In the genomic region with DNA sequence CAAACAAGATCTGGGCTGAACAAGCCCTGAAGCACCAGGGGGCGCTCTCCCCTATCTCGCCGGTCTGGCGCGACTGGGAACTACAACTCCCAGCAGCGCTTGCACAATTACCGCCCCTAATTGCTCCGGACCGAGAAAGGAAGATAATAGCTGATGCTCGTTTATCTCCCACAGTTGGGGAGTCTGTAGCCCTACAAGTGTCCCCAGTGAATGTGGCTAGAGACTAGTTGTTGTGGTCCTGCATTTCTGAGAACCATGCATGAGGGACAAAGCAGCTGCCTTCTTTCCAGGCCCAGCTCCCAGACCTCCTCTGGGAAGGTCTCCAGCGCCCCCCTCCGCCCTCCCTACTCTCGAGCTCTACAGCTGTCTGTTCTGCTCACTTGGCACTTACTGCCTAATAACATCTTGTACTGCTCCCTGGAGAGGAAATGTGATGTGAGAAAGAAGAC, we compare ENCODE assay signal across 8 cellular contexts. TPM values are rescaled to one million over a fixed set of nuclear protein-coding genes. Genes with fewer than 3 reads are reported as not detected.
A peak's percentile ranks its signal among the peaks of the same experiment; 100 is the strongest.
DNase-seq lines count a peak whose midpoint lies in the region; ATAC-seq and TF ChIP-seq lines count a peak whose summit lies in the region.

No MANE protein-coding gene starts in this region.

- peak overlapping the region; percentile 14 for H2AFZ ChIP-seq in neuron (ENCODE audit: low read depth, low read length)

- H3K27ac ChIP-seq in gastroesophageal sphincter (peak overlapping the region in 3 of 4 donors; percentile 72 to 74 (median 73)), stomach smooth muscle (ENCODE audit: low read length) (peak overlapping the region; percentile 24)

- H3K4me1 ChIP-seq in gastroesophageal sphincter (peaks cover 0 to 27% (median 0%) of the 10 kb centered on the region in 3 donors), neuron (ENCODE audit: insufficient read depth, low read length) (peaks cover 24% of the 10 kb centered on the region), stomach smooth muscle (ENCODE audit: control insufficient read depth, insufficient read depth, low read length) (peaks cover 20% of the 10 kb centered on the region)

- in situ Hi-C loops in Caki2 (cut with HindIII; ENCODE audit: low pct_unique_long_range_greater_than_20kb, low sequenced_read_pairs): no loop called here

- H3K27me3 ChIP-seq in gastroesophageal sphincter (peaks cover 15% of the 10 kb centered on the region), neuron (ENCODE audit: insufficient read depth, low read length) (no peaks in the 10 kb centered on the region), stomach smooth muscle (ENCODE audit: control insufficient read depth in 1 of 2, insufficient read depth in 2 of 2, low read length in 2 of 2) (peaks cover 3 to 6% of the 10 kb centered on the region in 2 donors)

- peak in 3 of 4 experiments; percentile 93 to 96 (median 94) for TF ChIP-seq CTCF in gastroesophageal sphincter (IDR thresholded peaks at IDR 0.05)

- WGBS in gastroesophageal sphincter (ENCODE audit: low coverage in 1 of 2), 2 donors: 0% methylated on average over 1 to 6 of the region's 13 CpGs

- TF ChIP-seq POLR2A in gastroesophageal sphincter (IDR thresholded peaks at IDR 0.05): no peak

- peak overlapping the region in 1 of 2 donors; percentile 19 for H3K9ac ChIP-seq in stomach smooth muscle (ENCODE audit: low read length in 2 of 2)

- ATAC-seq in GM21737 (IDR thresholded peaks at IDR 0.05; ENCODE audit: unreplicated experiment) (peak; percentile 73), gastroesophageal sphincter (peak; percentile 91)

- DNase-seq in Caki2 (ENCODE audit: low read depth) (peak; percentile 71), MV-4-11 (lab: John Stamatoyannopoulos, UW) (peak; percentile 84), SIG-M5 treated with dmso at 0.1 percent for 504 hours (lab: John Stamatoyannopoulos, UW; ENCODE audit: unreplicated experiment) (peak; percentile 89), activated gamma-delta T cell treated with Interleukin-2 at 50 U/mL for 16 hours (peak; percentile 94)

- no peaks in the 10 kb centered on the region for H3K9me3 ChIP-seq in gastroesophageal sphincter
- H3K9me3 ChIP-seq in neuron (ENCODE audit: low read length): no peaks in the 10 kb centered on the region
- H3K9me3 ChIP-seq in stomach smooth muscle (ENCODE audit: control insufficient read depth in 2 of 2, low read length in 2 of 2): no peaks in the 10 kb centered on the region

- peak overlapping the region; percentile 31 to 51 for H3K4me3 ChIP-seq in gastroesophageal sphincter
- peak overlapping the region; percentile 43 for H3K4me3 ChIP-seq in neuron (ENCODE audit: low read length)
- peak overlapping the region; percentile 69 to 78 for H3K4me3 ChIP-seq in stomach smooth muscle (ENCODE audit: low read length in 2 of 2)

- TF ChIP-seq EP300 in gastroesophageal sphincter (IDR thresholded peaks at IDR 0.05): no peak

- no peaks in the 10 kb centered on the region for H3K36me3 ChIP-seq in gastroesophageal sphincter
- H3K36me3 ChIP-seq in neuron (ENCODE audit: insufficient read depth, low read length): no peaks in the 10 kb centered on the region
- no peaks in the 10 kb centered on the region for H3K36me3 ChIP-seq in stomach smooth muscle (ENCODE audit: control insufficient read depth in 2 of 2, insufficient read depth in 2 of 2, low read length in 2 of 2)

RNA-seq across cellular contexts. Expression of gene NRXN2, which starts 34.4 kb away (rescaled TPM):
- 2.2 and 22.7 TPM in 2 replicates for total RNA-seq in Caki2 (2014; rRNA removed; shearing (Covaris generic); ENCODE audit: low replicate concordance)
- 10 to 100 TPM in 1 of 4 donors, 1 to 10 TPM in 3; 3.4 to 25.4 (median 5.0) TPM for total RNA-seq in gastroesophageal sphincter

RNA-seq across cellular contexts. Expression of gene RASGRP2, which starts 55.4 kb away (rescaled TPM):
- total RNA-seq in Caki2 (2014; rRNA removed; shearing (Covaris generic); ENCODE audit: low replicate concordance): not detected in 2 replicates
- total RNA-seq in gastroesophageal sphincter: 10 to 100 TPM; 34.5 to 84.9 (median 41.1) TPM

Comparison
In these comparisons a context has a peak if more than half of its experiments do, and no peak if none do; other contexts are left out.
1. Peak in every context shown above with its lines: DNase-seq, ATAC-seq, H3K4me3 ChIP-seq and H3K27ac ChIP-seq.
2. RNA of gene RASGRP2, which starts 55.4 kb away (total RNA-seq): 34.5 to 84.9 TPM in gastroesophageal sphincter; not detected in Caki2; every median in the first group is over 10 times any median in the second.